Comparison of ENCODE assay signal across 7 cellular contexts in the genomic region with DNA sequence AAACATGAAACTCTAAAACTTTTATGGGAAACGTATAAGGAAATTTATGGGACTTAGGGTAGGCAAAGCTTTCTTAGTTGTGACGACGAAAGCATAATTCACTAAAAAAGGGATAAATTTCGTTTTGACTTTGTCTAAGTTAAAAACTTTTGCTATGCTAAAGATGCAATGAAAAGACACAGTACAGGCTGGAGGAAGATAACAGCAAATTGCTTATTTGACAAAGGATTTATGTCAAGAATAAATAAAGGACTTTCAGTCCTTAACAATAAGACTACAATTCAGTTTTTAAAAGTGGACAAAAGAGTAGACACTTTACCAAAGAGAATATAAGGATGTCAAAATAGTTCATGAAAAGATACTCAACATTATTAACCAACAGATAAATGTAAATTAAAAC.
"Had no signal": no experiment of that assay in that cellular context is flagged by ENCODE, and none has a peak within 500 bp of the region (broad histone marks: within the 10 kb centered on the region; RNA-seq: fewer than 3 reads in every experiment).

No MANE protein-coding gene starts in this region.

- H3K27ac Mint-ChIP-seq: IgD-negative memory B cell had no signal

- H3K4me1 Mint-ChIP-seq: IgD-negative memory B cell had no signal

- DNase-seq: IMR-90, KBM-7, KG1 had no signal

- FAIRE-seq: HepG2, HTR-8/SVneo, K562 had no signal

- H3K27me3 Mint-ChIP-seq: IgD-negative memory B cell had no signal

- ATAC-seq: HepG2, K562 had no signal

- H3K4me3 Mint-ChIP-seq: IgD-negative memory B cell had no signal
